25 cellular contexts compared by ENCODE assay signal in the genomic region with DNA sequence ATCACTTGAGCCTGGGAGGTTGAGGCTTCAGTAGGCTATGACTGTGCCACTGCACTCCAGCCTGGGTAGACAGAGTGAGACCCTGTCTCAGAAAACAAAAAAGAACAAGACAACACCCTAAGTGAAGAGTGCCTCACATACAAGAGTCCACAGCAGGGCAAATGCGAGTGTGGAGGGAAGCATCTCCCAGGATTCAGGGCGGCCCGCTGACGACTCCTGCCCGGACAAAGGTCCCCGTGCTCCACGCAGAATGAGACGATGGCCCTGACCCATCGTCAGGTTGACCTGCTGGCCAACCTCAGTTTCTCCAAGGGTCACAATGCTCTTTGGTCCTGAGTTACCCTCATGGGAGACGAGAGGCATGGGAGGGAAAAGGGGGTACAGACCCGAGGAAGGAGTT. TPM values are rescaled to one million over a fixed set of nuclear protein-coding genes. Genes with fewer than 3 reads are reported as not detected.
A peak's percentile ranks its signal among the peaks of the same experiment; 100 is the strongest.
DNase-seq lines count a peak whose midpoint lies in the region; ATAC-seq, FAIRE-seq and TF ChIP-seq lines count a peak whose summit lies in the region.
"Had no signal": no experiment of that assay in that cellular context is flagged by ENCODE, and none has a peak within 500 bp of the region (broad histone marks: within the 10 kb centered on the region; RNA-seq: fewer than 3 reads in every experiment).

No MANE protein-coding gene starts in this region.

- RAD21 ChIA-PET in GM12878 (lab: Charles Lee; ENCODE audit: unreplicated experiment) = no interaction called here

- H3K4me2 ChIP-seq in A549 (no peak overlapping the region), GM12878 (ENCODE audit: control insufficient read depth, insufficient read depth) (no peak overlapping the region), neural progenitor cell (no peak overlapping the region)

- FAIRE-seq in A549 (lab: Jason Lieb, UNC) (no peak), GM12878 (lab: Jason Lieb, UNC) (no peak)
- FAIRE-seq: H54, keratinocyte had no signal

- POLR2A ChIA-PET in A549 (lab: Yijun Ruan, JAX) (interaction anchor here (0.8 kb wide), 1 partner anchor 10 kb away, joined by 3 read pairs; no protein-coding TSS in a partner anchor), GM12878 (lab: Charles Lee) (no interaction called here)
- POLR2A ChIA-PET in CD4-positive, alpha-beta T cell (lab: Charles Lee) = interaction anchor here (0.8 to 1.1 kb wide), 2 partner anchors 18 to 108 kb away, joined by 3 read pairs; partner anchors contain the start of gene MAML1

- peaks cover 2% of the 10 kb centered on the region for H3K9me3 Mint-ChIP-seq in CD4-positive, alpha-beta T cell
- peaks cover 9% of the 10 kb centered on the region for H3K9me3 Mint-ChIP-seq in neural progenitor cell

- peak overlapping the region in 1 of 2 experiments; percentile 75; a peak in 2 of 6 replicates for H3K27ac ChIP-seq in A549
- H3K27ac ChIP-seq in CD4-positive, alpha-beta T cell (ENCODE audit: low read depth, low read length) = no peak overlapping the region
- H3K27ac ChIP-seq in GM12878 (ENCODE audit: control insufficient read depth, insufficient read depth) = no peak overlapping the region
- H3K27ac ChIP-seq in neural progenitor cell = no peak overlapping the region
- H3K27ac ChIP-seq: esophagus squamous epithelium, SK-N-MC had no signal

- H3K4me3 ChIP-seq in A549 (no peak overlapping the region), GM12878 (no peak overlapping the region), neural progenitor cell (no peak overlapping the region)
- H3K4me3 ChIP-seq: esophagus squamous epithelium, SK-N-MC had no signal

- DNase-seq in A549 (ENCODE audit: low read depth in 1 of 2, low spot score in 1 of 2) (no peak), GM12878 (ENCODE audit: low read depth, low spot score) (no peak), neural progenitor cell (ENCODE audit: low spot score) (no peak), KBM-7 (no peak), NCI-H524 (lab: John Stamatoyannopoulos, UW) (no peak)
- DNase-seq in CD4-positive, alpha-beta T cell = no peak
- DNase-seq: activated naive CD8-positive, alpha-beta T cell treated with anti-CD3 and anti-CD28 coated beads, Interleukin-2, amount 50 U/mL, for 24 hours; DMS53; effector memory CD4-positive, alpha-beta T cell; esophagus squamous epithelium; GDM1; KG1; naive thymus-derived CD4-positive, alpha-beta T cell; NCI-H146; NCI-H524 treated with DMSO at 0.1 percent for 48 hours; stimulated activated CD4-positive, alpha-beta T cell treated with anti-CD3 and anti-CD28 coated beads, Interleukin-1b, Interleukin-23, amount 100 ng/mL, for 48 hours; T1000 had no signal

- intact Hi-C loops in CD4-positive, alpha-beta T cell (cut with DNase I, micrococcal nuclease) = no loop called here
- intact Hi-C loops in GM12878 (cut with micrococcal nuclease; ENCODE audit: unreplicated experiment) = no loop called here

- H4K20me1 ChIP-seq in GM12878 (ENCODE audit: control insufficient read depth, insufficient read depth) (no peaks in the 10 kb centered on the region), neural progenitor cell (ENCODE audit: low read depth) (no peaks in the 10 kb centered on the region)

- WGBS in A549 (ENCODE audit: missing lambda C conversion rate) = 85% methylated on average over 11 of the region's 11 CpGs
- 96% methylated on average over 11 of the region's 11 CpGs for WGBS in GM12878 (ENCODE audit: insufficient coverage, insufficient replicate concordance, low lambda C conversion rate, missing lambda C conversion rate)

- H3K9me3 ChIP-seq in A549 (peaks cover 8% of the 10 kb centered on the region; the same call in 2 of the 3 replicates), GM12878 (replicated peaks; ENCODE audit: control insufficient read depth, insufficient read depth, low read length) (no peaks in the 10 kb centered on the region; the same call in 2 of the 3 replicates), neural progenitor cell (ENCODE audit: low read depth) (peaks cover 7% of the 10 kb centered on the region)
- H3K9me3 ChIP-seq in CD4-positive, alpha-beta T cell (ENCODE audit: control insufficient read depth, low read length) = peaks cover 5% of the 10 kb centered on the region

- H3K9ac ChIP-seq in GM12878 (ENCODE audit: control insufficient read depth, insufficient read depth, low read length) (no peak overlapping the region), neural progenitor cell (no peak overlapping the region)

- SMC1A ChIA-PET in GM12878 (lab: Charles Lee; ENCODE audit: uncharacterized antibody, unreplicated experiment) = no interaction called here

- no peaks in the 10 kb centered on the region for H3K27me3 Mint-ChIP-seq in CD4-positive, alpha-beta T cell
- H3K27me3 Mint-ChIP-seq in neural progenitor cell (ENCODE audit: insufficient read depth, low read depth) = peaks cover 6% of the 10 kb centered on the region
- H3K27me3 Mint-ChIP-seq: activated naive CD8-positive, alpha-beta T cell treated with anti-CD3 and anti-CD28 coated beads, Interleukin-2, amount 50 U/mL, for 24 hours; memory B cell; naive thymus-derived CD4-positive, alpha-beta T cell; stimulated activated memory B cell treated with anti-CD40 and anti-IgM and Interleukin-4, amounts not matched to agents 10 μg/mL and 1 μg/mL and 100 μg/mL, for 72 hours had no signal

- H3K4me1 Mint-ChIP-seq in CD4-positive, alpha-beta T cell (ENCODE audit: low read depth) = peaks cover 14% of the 10 kb centered on the region
- H3K4me1 Mint-ChIP-seq in neural progenitor cell = no peaks in the 10 kb centered on the region
- H3K4me1 Mint-ChIP-seq: brain had no signal

- BruUV-seq in GM12878 (replicated peaks; lab: Mats Ljungman, UMichigan) = TSS peak; percentile 43

- no peak for TF ChIP-seq EP300 in A549 (IDR thresholded peaks at IDR 0.05)
- TF ChIP-seq EP300 in GM12878 (IDR thresholded peaks at IDR 0.05; ENCODE audit: borderline replicate concordance in 1 of 2, control insufficient read depth in 1 of 2, low read depth in 2 of 2, low read length in 2 of 2) = no peak

- no peaks in the 10 kb centered on the region for H3K27me3 ChIP-seq in CD4-positive, alpha-beta T cell (ENCODE audit: control insufficient read depth, insufficient read depth, low read length)
- H3K27me3 ChIP-seq in GM12878 (replicated peaks in 1 of 2; ENCODE audit: control insufficient read depth in 2 of 2, insufficient read depth in 2 of 2, low read length in 1 of 2) (no peaks in the 10 kb centered on the region), neural progenitor cell (no peaks in the 10 kb centered on the region)
- H3K27me3 ChIP-seq: esophagus squamous epithelium had no signal

- TF ChIP-seq POLR2A in A549 (IDR thresholded peaks at IDR 0.05; ENCODE audit: low read length) = no peak
- TF ChIP-seq POLR2A in GM12878 (IDR thresholded peaks at IDR 0.05; ENCODE audit: low read depth, low read length) = no peak

- H3K36me3 Mint-ChIP-seq in CD4-positive, alpha-beta T cell (ENCODE audit: low read depth) = peaks cover 84% of the 10 kb centered on the region
- H3K36me3 Mint-ChIP-seq in neural progenitor cell = peaks cover 55% of the 10 kb centered on the region

- in situ Hi-C loops in GM12878 (cut with MboI) (no loop called here), KBM-7 (cut with MboI; ENCODE audit: low pct_unique_long_range_greater_than_20kb, low sequenced_read_pairs) (no loop called here)

- no peak for TF ChIP-seq CTCF in A549 (IDR thresholded peaks at IDR 0.05)
- no peak for TF ChIP-seq CTCF in CD4-positive, alpha-beta T cell (IDR thresholded peaks at IDR 0.05)
- no peak for TF ChIP-seq CTCF in GM12878 (IDR thresholded peaks at IDR 0.05 in 2 of 3, conservative IDR thresholded peaks at IDR 0.05 in 1 of 3; ENCODE audit: control insufficient read depth in 2 of 3, extremely low read depth in 1 of 3, insufficient read depth in 1 of 3, low read depth in 3 of 3, low read length in 3 of 3)
- no peak for TF ChIP-seq CTCF in neural progenitor cell (IDR thresholded peaks at IDR 0.05)

- H3F3A ChIP-seq in neural progenitor cell (ENCODE audit: low read depth) = no peaks in the 10 kb centered on the region

- no peak overlapping the region for H3K4me3 Mint-ChIP-seq in CD4-positive, alpha-beta T cell
- H3K4me3 Mint-ChIP-seq in neural progenitor cell = peak overlapping the region; percentile 60
- H3K4me3 Mint-ChIP-seq: activated naive CD8-positive, alpha-beta T cell treated with anti-CD3 and anti-CD28 coated beads, Interleukin-2, amount 50 U/mL, for 24 hours; brain; memory B cell; naive thymus-derived CD4-positive, alpha-beta T cell; stimulated activated memory B cell treated with anti-CD40 and anti-IgM and Interleukin-4, amounts not matched to agents 10 μg/mL and 1 μg/mL and 100 μg/mL, for 72 hours had no signal

- TF ChIP-seq RAD21 in A549 (conservative IDR thresholded peaks at IDR 0.05 in 1 of 2, IDR thresholded peaks at IDR 0.05 in 1 of 2) (no peak), GM12878 (IDR thresholded peaks at IDR 0.05; ENCODE audit: insufficient read depth, low read depth, low read length) (no peak)

- H3K79me2 ChIP-seq in GM12878 (ENCODE audit: control insufficient read depth, insufficient read depth, low read length) (no peaks in the 10 kb centered on the region), neural progenitor cell (ENCODE audit: low read depth) (no peaks in the 10 kb centered on the region)

- ATAC-seq in A549 (peak; percentile 3 to 14; a peak in 5 of 6 replicates), GM12878 (no peak), HG02884 (IDR thresholded peaks at IDR 0.05; ENCODE audit: unreplicated experiment) (no peak)
- ATAC-seq in CD4-positive, alpha-beta T cell (ENCODE audit: poor library complexity) = no peak
- no peak for ATAC-seq in activated CD4-positive, CD25-positive, alpha-beta regulatory T cell treated with anti-CD3 and anti-CD28 coated beads, Interleukin-2, amount 50 U/mL, for 24 hours
- ATAC-seq: activated naive CD8-positive, alpha-beta T cell treated with anti-CD3 and anti-CD28 coated beads, Interleukin-2, amount 50 U/mL, for 24 hours; naive thymus-derived CD4-positive, alpha-beta T cell; stimulated activated memory B cell treated with anti-CD40 and anti-IgM and Interleukin-4, amounts not matched to agents 10 μg/mL and 1 μg/mL and 100 μg/mL, for 72 hours had no signal

- CTCF ChIA-PET in A549 (lab: Yijun Ruan, JAX) (interaction anchor here (1.2 to 2.3 kb wide), 2 partner anchors 38 to 135 kb away, joined by 3 to 9 read pairs; no protein-coding TSS in a partner anchor), GM12878 (lab: Yijun Ruan, JAX) (interaction anchor here (1.4 kb wide), 1 partner anchor 38 kb away, joined by 3 read pairs; no protein-coding TSS in a partner anchor)
- CTCF ChIA-PET in CD4-positive, alpha-beta T cell (lab: Charles Lee) = no interaction called here

- no peak overlapping the region for H2AFZ ChIP-seq in GM12878 (ENCODE audit: control insufficient read depth, low read depth, low read length)
- no peak overlapping the region for H2AFZ ChIP-seq in neural progenitor cell (replicated peaks)

- H3K36me3 ChIP-seq in GM12878 (ENCODE audit: control insufficient read depth in 2 of 2, insufficient read depth in 2 of 2, low read length in 1 of 2) (peaks cover 17 to 20% of the 10 kb centered on the region in 2 experiments; a peak in 3 of 4 replicates), neural progenitor cell (peaks cover 20% of the 10 kb centered on the region)

- H3K4me1 ChIP-seq in A549 (peaks cover 18% of the 10 kb centered on the region; the same call in 1 of the 3 replicates), GM12878 (ENCODE audit: control insufficient read depth, insufficient read depth, low read length) (peaks cover 9% of the 10 kb centered on the region), neural progenitor cell (no peaks in the 10 kb centered on the region)

- peak overlapping the region; percentile 12 for H3K27ac Mint-ChIP-seq in CD4-positive, alpha-beta T cell
- peak overlapping the region; percentile 79 for H3K27ac Mint-ChIP-seq in neural progenitor cell
- H3K27ac Mint-ChIP-seq: activated naive CD8-positive, alpha-beta T cell treated with anti-CD3 and anti-CD28 coated beads, Interleukin-2, amount 50 U/mL, for 24 hours; memory B cell; stimulated activated memory B cell treated with anti-CD40 and anti-IgM and Interleukin-4, amounts not matched to agents 10 μg/mL and 1 μg/mL and 100 μg/mL, for 72 hours had no signal

RNA-seq across cellular contexts. Expression of gene MRNIP, which starts 18.3 kb away (rescaled TPM):
- polyA plus RNA-seq in A549 (2011; rRNA removed) (21.4 and 26.1 TPM in 2 replicates), A549 (2017; fragmentation: RNase III; extraction: RNeasy Plus Mini Kit Qiagen cat#74134 plus additional on column Dnase treatment) (29.7 to 35.9 TPM (median 30.5 TPM) in 3 replicates), GM12878 (2011; rRNA removed) (30.4 and 30.9 TPM in 2 replicates), GM12878 (2014; fragmentation: Illumina TruSeq; extraction: Trizol) (9.7 and 12.3 TPM in 2 replicates), GM12878 (2014; fragmentation: Nextera tagmentation; extraction: Ambion mirVana) (10 to 100 TPM in 1 of 2 experiments, 1 to 10 TPM in 1; 2.4 to 13.6 TPM), GM12878 (2014; rRNA removed) (28.3 and 28.9 TPM in 2 replicates), GM12878 (2016; fragmentation: Nextera tagmentation; extraction: Ambion mirVana) (10 to 100 TPM; 10.0 to 12.7 TPM)
- polyA plus RNA-seq in A549 (2012; cell fraction: cytosol; rRNA removed) = 19.4 and 20.7 TPM in 2 replicates
- 155 and 197 TPM in 2 replicates for polyA plus RNA-seq in A549 (2012; cell fraction: nucleus; rRNA removed)
- polyA minus RNA-seq in A549 (2011; rRNA and poly(A)+ RNA removed) = 12.2 and 13.2 TPM in 2 replicates
- total RNA-seq in CD4-positive, alpha-beta T cell = 10 to 100 TPM; 31.8 to 32.8 TPM
- 156 and 160 TPM in 2 replicates for total RNA-seq in GM12878 (2013; cell fraction: nucleolus; rRNA removed)
- total RNA-seq in GM12878 (2014; rRNA removed) (16.2 and 17.7 TPM in 2 replicates), GM12878 (2014; rRNA removed; fragmentation: Illumina TruSeq; extraction: Trizol) (7.8 and 10.5 TPM in 2 replicates), GM12878 (2021) (13.3 and 17.4 TPM in 2 replicates), neural progenitor cell (ENCODE audit: low replicate concordance) (68.5 and 73.5 TPM in 2 replicates)
- polyA plus RNA-seq in GM12878 (2011; ENCODE audit: low read depth) = 15.8 TPM
- polyA plus RNA-seq in GM12878 (2011; cell fraction: cytosol; rRNA removed) = 35.9 and 43.8 TPM in 2 replicates
- 161 and 182 TPM in 2 replicates for polyA plus RNA-seq in GM12878 (2011; cell fraction: nucleus; rRNA removed)
- polyA plus RNA-seq in GM12878 (2012) = 21.8 and 22.8 TPM in 2 replicates
- 9.7 and 17.6 TPM in 2 replicates for polyA minus RNA-seq in GM12878 (2011; rRNA and poly(A)+ RNA removed)
- polyA minus RNA-seq in GM12878 (2011; cell fraction: cytosol; rRNA and poly(A)+ RNA removed) = 4.4 and 5.6 TPM in 2 replicates
- polyA minus RNA-seq in GM12878 (2011; cell fraction: nucleus; rRNA and poly(A)+ RNA removed) = 15.0 and 23.3 TPM in 2 replicates

RNA-seq across cellular contexts. Expression of gene SQSTM1, which starts 19.6 kb away (rescaled TPM):
- 362 and 415 TPM in 2 replicates for polyA plus RNA-seq in A549 (2011; rRNA removed)
- polyA plus RNA-seq in A549 (2012; cell fraction: cytosol; rRNA removed) = 377 and 435 TPM in 2 replicates
- polyA plus RNA-seq in A549 (2012; cell fraction: nucleus; rRNA removed) = 848 and 893 TPM in 2 replicates
- polyA plus RNA-seq in A549 (2017; fragmentation: RNase III; extraction: RNeasy Plus Mini Kit Qiagen cat#74134 plus additional on column Dnase treatment) = 529 to 625 TPM (median 606 TPM) in 3 replicates
- 233 and 259 TPM in 2 replicates for polyA minus RNA-seq in A549 (2011; rRNA and poly(A)+ RNA removed)
- 100 to 1,000 TPM; 260 to 267 TPM for total RNA-seq in CD4-positive, alpha-beta T cell
- 109 and 123 TPM in 2 replicates for total RNA-seq in GM12878 (2013; cell fraction: nucleolus; rRNA removed)
- 127 and 138 TPM in 2 replicates for total RNA-seq in GM12878 (2014; rRNA removed)
- total RNA-seq in GM12878 (2014; rRNA removed; fragmentation: Illumina TruSeq; extraction: Trizol) = 43.7 and 45.0 TPM in 2 replicates
- total RNA-seq in GM12878 (2021) = 105 and 106 TPM in 2 replicates
- 45.8 TPM for polyA plus RNA-seq in GM12878 (2011; ENCODE audit: low read depth)
- 33.6 and 53.8 TPM in 2 replicates for polyA plus RNA-seq in GM12878 (2011; rRNA removed)
- polyA plus RNA-seq in GM12878 (2011; cell fraction: cytosol; rRNA removed) = 81.2 and 91.2 TPM in 2 replicates
- polyA plus RNA-seq in GM12878 (2011; cell fraction: nucleus; rRNA removed) = 114 and 124 TPM in 2 replicates
- 128 and 145 TPM in 2 replicates for polyA plus RNA-seq in GM12878 (2012)
- 23.8 and 54.0 TPM in 2 replicates for polyA plus RNA-seq in GM12878 (2014; fragmentation: Illumina TruSeq; extraction: Trizol)
- 1 to 10 TPM; 6.3 to 8.1 TPM for polyA plus RNA-seq in GM12878 (2014; fragmentation: Nextera tagmentation; extraction: Ambion mirVana)
- 70.1 and 75.3 TPM in 2 replicates for polyA plus RNA-seq in GM12878 (2014; rRNA removed)
- 100 to 1,000 TPM; 117 to 127 TPM for polyA plus RNA-seq in GM12878 (2016; fragmentation: Nextera tagmentation; extraction: Ambion mirVana)
- 32.2 and 65.4 TPM in 2 replicates for polyA minus RNA-seq in GM12878 (2011; rRNA and poly(A)+ RNA removed)
- polyA minus RNA-seq in GM12878 (2011; cell fraction: cytosol; rRNA and poly(A)+ RNA removed) = 73.9 and 76.5 TPM in 2 replicates
- polyA minus RNA-seq in GM12878 (2011; cell fraction: nucleus; rRNA and poly(A)+ RNA removed) = 135 and 203 TPM in 2 replicates
- total RNA-seq in neural progenitor cell (ENCODE audit: low replicate concordance) = 27.6 and 55.0 TPM in 2 replicates

RNA-seq across cellular contexts. Expression of gene MGAT4B, which starts 33.7 kb away (rescaled TPM):
- 57.4 and 110 TPM in 2 replicates for polyA plus RNA-seq in A549 (2011; rRNA removed)
- polyA plus RNA-seq in A549 (2012; cell fraction: cytosol; rRNA removed) = 145 and 194 TPM in 2 replicates
- polyA plus RNA-seq in A549 (2012; cell fraction: nucleus; rRNA removed) = 436 and 532 TPM in 2 replicates
- 153 to 166 TPM (median 153 TPM) in 3 replicates for polyA plus RNA-seq in A549 (2017; fragmentation: RNase III; extraction: RNeasy Plus Mini Kit Qiagen cat#74134 plus additional on column Dnase treatment)
- 132 and 144 TPM in 2 replicates for polyA minus RNA-seq in A549 (2011; rRNA and poly(A)+ RNA removed)
- total RNA-seq in CD4-positive, alpha-beta T cell = 100 to 1,000 TPM; 141 to 145 TPM
- 94.1 and 97.6 TPM in 2 replicates for total RNA-seq in GM12878 (2013; cell fraction: nucleolus; rRNA removed)
- total RNA-seq in GM12878 (2014; rRNA removed) = 44.7 and 46.0 TPM in 2 replicates
- total RNA-seq in GM12878 (2014; rRNA removed; fragmentation: Illumina TruSeq; extraction: Trizol) = 25.2 and 34.4 TPM in 2 replicates
- total RNA-seq in GM12878 (2021) = 66.2 and 82.5 TPM in 2 replicates
- 24.6 TPM for polyA plus RNA-seq in GM12878 (2011; ENCODE audit: low read depth)
- 24.5 and 42.8 TPM in 2 replicates for polyA plus RNA-seq in GM12878 (2011; rRNA removed)
- polyA plus RNA-seq in GM12878 (2011; cell fraction: cytosol; rRNA removed) = 57.3 and 70.6 TPM in 2 replicates
- polyA plus RNA-seq in GM12878 (2011; cell fraction: nucleus; rRNA removed) = 263 and 274 TPM in 2 replicates
- 44.2 and 50.9 TPM in 2 replicates for polyA plus RNA-seq in GM12878 (2012)
- 27.2 and 33.3 TPM in 2 replicates for polyA plus RNA-seq in GM12878 (2014; fragmentation: Illumina TruSeq; extraction: Trizol)
- under 1 TPM in 1 of 2 experiments, not detected in 1; 0.60 TPM for polyA plus RNA-seq in GM12878 (2014; fragmentation: Nextera tagmentation; extraction: Ambion mirVana)
- 59.3 and 69.7 TPM in 2 replicates for polyA plus RNA-seq in GM12878 (2014; rRNA removed)
- 1 to 10 TPM; 7.6 to 8.3 TPM for polyA plus RNA-seq in GM12878 (2016; fragmentation: Nextera tagmentation; extraction: Ambion mirVana)
- 41.5 and 69.5 TPM in 2 replicates for polyA minus RNA-seq in GM12878 (2011; rRNA and poly(A)+ RNA removed)
- 23.1 and 28.3 TPM in 2 replicates for polyA minus RNA-seq in GM12878 (2011; cell fraction: cytosol; rRNA and poly(A)+ RNA removed)
- 83.3 and 122 TPM in 2 replicates for polyA minus RNA-seq in GM12878 (2011; cell fraction: nucleus; rRNA and poly(A)+ RNA removed)
- 32.1 and 52.9 TPM in 2 replicates for total RNA-seq in neural progenitor cell (ENCODE audit: low replicate concordance)

RNA-seq across cellular contexts. Expression of gene LTC4S, which starts 46.5 kb away (rescaled TPM):
- polyA plus RNA-seq in A549 (2011; rRNA removed) = not detected in 2 replicates
- polyA plus RNA-seq in A549 (2012; cell fraction: cytosol; rRNA removed) = 0.08 and 0.19 TPM in 2 replicates
- polyA plus RNA-seq in A549 (2012; cell fraction: nucleus; rRNA removed) = 0.67 and 1.3 TPM in 2 replicates
- 0.26 TPM in 1 of 3 replicates, not detected in the others for polyA plus RNA-seq in A549 (2017; fragmentation: RNase III; extraction: RNeasy Plus Mini Kit Qiagen cat#74134 plus additional on column Dnase treatment)
- polyA minus RNA-seq in A549 (2011; rRNA and poly(A)+ RNA removed) = not detected in 2 replicates
- 1 to 10 TPM; 3.6 to 4.2 TPM for total RNA-seq in CD4-positive, alpha-beta T cell
- total RNA-seq in GM12878 (2013; cell fraction: nucleolus; rRNA removed) = 1.1 and 1.8 TPM in 2 replicates
- 1.1 and 1.8 TPM in 2 replicates for total RNA-seq in GM12878 (2014; rRNA removed)
- total RNA-seq in GM12878 (2014; rRNA removed; fragmentation: Illumina TruSeq; extraction: Trizol) = not detected in 2 replicates
- total RNA-seq in GM12878 (2021) = 2.0 and 3.6 TPM in 2 replicates
- polyA plus RNA-seq in GM12878 (2011; ENCODE audit: low read depth) = not detected
- not detected in 2 replicates for polyA plus RNA-seq in GM12878 (2011; rRNA removed)
- polyA plus RNA-seq in GM12878 (2011; cell fraction: cytosol; rRNA removed) = 0.13 and 0.20 TPM in 2 replicates
- polyA plus RNA-seq in GM12878 (2011; cell fraction: nucleus; rRNA removed) = 0.33 and 0.50 TPM in 2 replicates
- 0.66 TPM in 1 of 2 replicates, not detected in the other for polyA plus RNA-seq in GM12878 (2012)
- polyA plus RNA-seq in GM12878 (2014; fragmentation: Illumina TruSeq; extraction: Trizol) = not detected in 2 replicates
- polyA plus RNA-seq in GM12878 (2014; fragmentation: Nextera tagmentation; extraction: Ambion mirVana) = not detected
- polyA plus RNA-seq in GM12878 (2014; rRNA removed) = 1.6 and 2.0 TPM in 2 replicates
- 1 to 10 TPM in 1 of 2 experiments, under 1 TPM in 1; 0.78 to 1.3 TPM for polyA plus RNA-seq in GM12878 (2016; fragmentation: Nextera tagmentation; extraction: Ambion mirVana)
- not detected in 2 replicates for polyA minus RNA-seq in GM12878 (2011; rRNA and poly(A)+ RNA removed)
- not detected in 2 replicates for polyA minus RNA-seq in GM12878 (2011; cell fraction: cytosol; rRNA and poly(A)+ RNA removed)
- polyA minus RNA-seq in GM12878 (2011; cell fraction: nucleus; rRNA and poly(A)+ RNA removed) = 0.73 and 0.77 TPM in 2 replicates
- 0.81 TPM in 1 of 2 replicates, not detected in the other for total RNA-seq in neural progenitor cell (ENCODE audit: low replicate concordance)
- polyA plus RNA-seq: keratinocyte had no signal

Comparison
In these comparisons a context has a peak if more than half of its experiments do, and no peak if none do; other contexts are left out.
1. ATAC-seq: peak in A549 (2 of 2); none in CD4-positive, alpha-beta T cell (single experiment), GM12878 (single experiment), activated CD4-positive, CD25-positive, alpha-beta regulatory T cell treated with anti-CD3 and anti-CD28 coated beads, Interleukin-2, amount 50 U/mL, for 24 hours (0 of 2) and HG02884 (single experiment).
2. Of the 24 proteins assayed by ChIP-seq in both GM12878 and A549: peak only in GM12878: none; only in A549: POLR2AphosphoS2; in both: none; in neither: 23.